1 cellular context compared by ENCODE assay signal in genomic region chr1:150282558-150282958, GRCh38.
TF ChIP-seq lines count a peak whose summit lies in the region.

No MANE protein-coding gene starts in this region.

TF ChIP-seq in endothelial cell of umbilical vein, 7 proteins besides CTCF, POLR2A, EP300 and RAD21:
- TF ChIP-seq EZH2 (IDR thresholded peaks at IDR 0.05; ENCODE audit: borderline replicate concordance, low read depth, low read length, severe bottlenecking) (peak; percentile 50), MAX (IDR thresholded peaks at IDR 0.05; ENCODE audit: insufficient read depth, insufficient read length) (no peak), FOS (IDR thresholded peaks at IDR 0.05; ENCODE audit: borderline replicate concordance, insufficient read depth, low read length) (no peak), POLR2AphosphoS5 (IDR thresholded peaks at IDR 0.05; ENCODE audit: insufficient read depth, low read depth, low read length) (no peak)
TF ChIP-seq in endothelial cell of umbilical vein: peak in this region for 1.
